In genomic region chr15:62505761-62506160, GRCh38 we compare ENCODE assay signal across 14 cellular contexts.
DNase-seq lines count a peak whose midpoint lies in the region; ATAC-seq and TF ChIP-seq lines count a peak whose summit lies in the region.
"Had no signal": no experiment of that assay in that cellular context is flagged by ENCODE, and none has a peak within 500 bp of the region (broad histone marks: within the 10 kb centered on the region; RNA-seq: fewer than 3 reads in every experiment).

No MANE protein-coding gene starts in this region.

- no peak for DNase-seq in SJSA1 (ENCODE audit: low read depth in 1 of 2, low spot score in 2 of 2)
- DNase-seq in nephron progenitor cell = no peak
- no peak for DNase-seq in type B pancreatic cell (ENCODE audit: extremely low spot score, unreplicated experiment)
- DNase-seq in DMS79 treated with DMSO at 0.1 percent for 48 hours (lab: John Stamatoyannopoulos, UW) = no peak
- DNase-seq in NCI-H774 (lab: John Stamatoyannopoulos, UW) = no peak
- no peak for DNase-seq in stimulated activated CD4-positive, alpha-beta T cell treated with anti-CD3 and anti-CD28 coated beads, Interleukin-12 subunit alpha, Interleukin-12 subunit beta, amount 100 ng/mL, for 4 hours
- DNase-seq: activated CD4-positive, alpha-beta T cell treated with anti-CD3 and anti-CD28 coated beads, Interleukin-2, amount 50 U/mL, for 4 hours; activated effector memory CD4-positive, alpha-beta T cell treated with Interleukin-2 at 50 U/mL for 16 hours; caudate nucleus; Peyer's patch; T1000 had no signal

- H3K4me3 Mint-ChIP-seq in nephron progenitor cell = no peak overlapping the region
- H3K4me3 Mint-ChIP-seq in type B pancreatic cell = peak overlapping the region; percentile 31
- H3K4me3 Mint-ChIP-seq: memory B cell had no signal

- no peak for TF ChIP-seq POLR2A in gastroesophageal sphincter (IDR thresholded peaks at IDR 0.05)

- TF ChIP-seq CTCF in gastroesophageal sphincter (IDR thresholded peaks at IDR 0.05) = no peak
- no peak for TF ChIP-seq CTCF in nephron progenitor cell (IDR thresholded peaks at IDR 0.05)
- TF ChIP-seq CTCF in type B pancreatic cell (conservative IDR thresholded peaks at IDR 0.05) = no peak

- ATAC-seq in gastroesophageal sphincter (no peak), HG02623 (IDR thresholded peaks at IDR 0.05; ENCODE audit: unreplicated experiment) (no peak)

- H3K27ac ChIP-seq in SJSA1 = peak overlapping the region; percentile 72
- H3K27ac ChIP-seq in gastroesophageal sphincter = peak overlapping the region in 3 of 4 donors; percentile 22 to 37 (median 23)

- WGBS in gastroesophageal sphincter (ENCODE audit: low coverage in 1 of 2), 2 donors = 10% methylated on average over 5 of the region's 6 CpGs; no CpG with 5 or more reads in 1 of the 2 donors

- TF ChIP-seq EP300 in gastroesophageal sphincter (IDR thresholded peaks at IDR 0.05) = no peak

- no peaks in the 10 kb centered on the region for H3K27me3 ChIP-seq in SJSA1 (replicated peaks)
- H3K27me3 ChIP-seq in gastroesophageal sphincter = no peaks in the 10 kb centered on the region
- H3K27me3 ChIP-seq: Peyer's patch had no signal

- H3K36me3 ChIP-seq in SJSA1 = no peaks in the 10 kb centered on the region
- no peaks in the 10 kb centered on the region for H3K36me3 ChIP-seq in gastroesophageal sphincter
- H3K36me3 ChIP-seq: Peyer's patch had no signal

- peaks cover 81% of the 10 kb centered on the region for H3K4me1 Mint-ChIP-seq in nephron progenitor cell
- H3K4me1 Mint-ChIP-seq in type B pancreatic cell (ENCODE audit: unreplicated experiment) = peaks cover 54% of the 10 kb centered on the region
- H3K4me1 Mint-ChIP-seq: memory B cell had no signal

- H3K27me3 Mint-ChIP-seq in nephron progenitor cell (ENCODE audit: low read depth, poor library complexity) (peaks cover 3% of the 10 kb centered on the region), type B pancreatic cell (no peaks in the 10 kb centered on the region)

- H3K9me3 Mint-ChIP-seq in nephron progenitor cell = no peaks in the 10 kb centered on the region
- peaks cover 10% of the 10 kb centered on the region for H3K9me3 Mint-ChIP-seq in type B pancreatic cell
- H3K9me3 Mint-ChIP-seq: memory B cell had no signal

- no peak overlapping the region for H3K4me3 ChIP-seq in SJSA1
- no peak overlapping the region for H3K4me3 ChIP-seq in gastroesophageal sphincter
- H3K4me3 ChIP-seq: Peyer's patch had no signal

- H3K27ac Mint-ChIP-seq in nephron progenitor cell (peak overlapping the region; percentile 40), type B pancreatic cell (peak overlapping the region; percentile 72)
- H3K27ac Mint-ChIP-seq: memory B cell had no signal

- no peaks in the 10 kb centered on the region for H3K9me3 ChIP-seq in SJSA1 (replicated peaks)
- no peaks in the 10 kb centered on the region for H3K9me3 ChIP-seq in gastroesophageal sphincter
- H3K9me3 ChIP-seq: Peyer's patch had no signal

- H3K4me1 ChIP-seq in SJSA1 (replicated peaks) (peaks cover 50% of the 10 kb centered on the region), gastroesophageal sphincter (peaks cover 11 to 33% (median 13%) of the 10 kb centered on the region in 3 donors)
- H3K4me1 ChIP-seq: Peyer's patch had no signal

- no peaks in the 10 kb centered on the region for H3K36me3 Mint-ChIP-seq in nephron progenitor cell (ENCODE audit: low read depth)
- no peaks in the 10 kb centered on the region for H3K36me3 Mint-ChIP-seq in type B pancreatic cell
- H3K36me3 Mint-ChIP-seq: memory B cell had no signal
